ENCODE assay signal across 10 cellular contexts in the genomic region with DNA sequence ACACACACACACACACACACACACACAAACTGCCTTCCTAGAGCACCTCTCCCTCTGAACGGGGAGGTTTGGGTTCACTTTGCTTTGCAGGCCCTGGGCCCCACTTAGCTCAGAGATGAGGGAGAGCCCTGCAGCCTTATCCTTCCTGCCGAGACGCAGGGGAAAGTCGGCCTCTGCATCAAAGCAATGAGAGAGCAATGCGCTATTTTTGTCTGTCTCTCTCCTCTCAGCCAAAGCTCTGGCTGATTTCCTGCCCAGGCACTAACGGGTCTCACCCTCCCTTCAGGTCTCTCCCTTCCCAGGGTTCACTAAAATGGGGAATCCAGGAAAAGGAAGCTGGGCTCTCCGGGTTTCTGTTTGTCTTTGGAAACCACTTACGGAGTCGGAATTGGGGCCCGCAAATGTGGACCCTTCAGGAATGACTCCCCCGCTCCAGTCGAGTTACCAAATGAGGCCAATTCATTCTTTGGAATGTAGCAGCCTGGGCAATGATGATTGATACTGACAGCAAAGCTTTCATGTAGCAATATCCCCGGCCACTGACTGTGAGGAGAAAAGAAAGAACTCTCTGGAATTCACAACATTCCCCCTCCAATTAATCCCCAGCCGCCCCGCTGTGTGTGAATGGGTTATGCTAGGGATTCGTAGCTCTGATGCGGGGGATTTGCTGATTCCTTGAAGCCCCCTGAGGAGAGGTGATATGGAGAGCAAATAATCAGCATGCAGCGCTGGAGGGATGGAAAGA.
DNase-seq lines count a peak whose midpoint lies in the region; ATAC-seq lines count a peak whose summit lies in the region.
"Had no signal": no experiment of that assay in that cellular context is flagged by ENCODE, and none has a peak within 500 bp of the region (broad histone marks: within the 10 kb centered on the region; RNA-seq: fewer than 3 reads in every experiment).

No MANE protein-coding gene starts in this region.

- H3K4me1 ChIP-seq in ectodermal cell (ENCODE audit: control insufficient read depth, insufficient read depth, low read length): peaks cover 61% of the 10 kb centered on the region

- H3K27ac ChIP-seq in ectodermal cell (ENCODE audit: insufficient read depth, low read depth, low read length, poor library complexity, severe bottlenecking): peak overlapping the region; percentile 98

- H3K36me3 ChIP-seq in ectodermal cell (ENCODE audit: control insufficient read depth, insufficient read depth, low read length): no peaks in the 10 kb centered on the region

- 0 to 1% methylated on average over 18 of the region's 18 CpGs for WGBS in ectodermal cell, 2 experiments

- H3K9me3 ChIP-seq in ectodermal cell (ENCODE audit: control insufficient read depth, low read length): no peaks in the 10 kb centered on the region

- peak overlapping the region; percentile 24 for H3K4me3 ChIP-seq in ectodermal cell (ENCODE audit: insufficient read depth, low read depth, low read length)

- no peak for ATAC-seq in GM21526 (IDR thresholded peaks at IDR 0.05; ENCODE audit: low FRiP score, unreplicated experiment)
- ATAC-seq in HG03342 (IDR thresholded peaks at IDR 0.05; ENCODE audit: unreplicated experiment): no peak
- ATAC-seq in HG02610 (IDR thresholded peaks at IDR 0.05; ENCODE audit: unreplicated experiment): no peak

- H3K27me3 ChIP-seq in ectodermal cell (ENCODE audit: control insufficient read depth, insufficient read depth, low read length, poor library complexity, severe bottlenecking): no peaks in the 10 kb centered on the region

- DNase-seq in Kasumi-1 (lab: John Stamatoyannopoulos, UW) (peak; percentile 57 to 75), left kidney (ENCODE audit: low read depth, low spot score) (peak; percentile 63), stromal cell of bone marrow (ENCODE audit: low read depth) (peak; percentile 15), NCI-H1105 (lab: John Stamatoyannopoulos, UW) (no peak)
- DNase-seq: NK-92 treated with Interleukin-12 subunit alpha and Interleukin-12 subunit beta, amount 100 ng/mL, for 24 hours; stimulated activated CD4-positive, alpha-beta T cell treated with anti-CD3 and anti-CD28 coated beads, Interleukin-12 subunit alpha, Interleukin-12 subunit beta, amount 100 ng/mL, for 4 hours had no signal
